10 cellular contexts compared by ENCODE assay signal in genomic region chr11:63802637-63803414, GRCh38. TPM values are rescaled to one million over a fixed set of nuclear protein-coding genes. Genes with fewer than 3 reads are reported as not detected.
A peak's percentile ranks its signal among the peaks of the same experiment; 100 is the strongest.
DNase-seq lines count a peak whose midpoint lies in the region; ATAC-seq, FAIRE-seq and TF ChIP-seq lines count a peak whose summit lies in the region.
"Had no signal": no experiment of that assay in that cellular context is flagged by ENCODE, and none has a peak within 500 bp of the region (broad histone marks: within the 10 kb centered on the region; RNA-seq: fewer than 3 reads in every experiment).

No MANE protein-coding gene starts in this region.

- no peak for TF ChIP-seq POLR2A in H54 (IDR thresholded peaks at IDR 0.05; ENCODE audit: low read depth, low read length)

- peaks cover 10% of the 10 kb centered on the region for H3K79me1 ChIP-seq in trophoblast cell (ENCODE audit: low read length)

- WGBS in trophoblast cell (ENCODE audit: extremely low coverage, insufficient coverage, insufficient read length): no CpG with 5 or more reads among the region's 10 CpGs

- no peaks in the 10 kb centered on the region for H3K4me1 Mint-ChIP-seq in stimulated activated memory B cell treated with anti-CD40 and anti-IgM and Interleukin-4, amounts not matched to agents 10 μg/mL and 1 μg/mL and 100 μg/mL, for 72 hours
- H3K4me1 Mint-ChIP-seq in Calu3 (ENCODE audit: low read depth, unreplicated experiment): peaks cover 16% of the 10 kb centered on the region

- peak overlapping the region; percentile 2 for H3K4me2 ChIP-seq in trophoblast cell (ENCODE audit: low read length)

- H3K14ac ChIP-seq in trophoblast cell (ENCODE audit: low read length): peak overlapping the region; percentile 55

- peak overlapping the region; percentile 68 for H2BK5ac ChIP-seq in trophoblast cell (ENCODE audit: low read depth, low read length, poor library complexity)

- no peak overlapping the region for H4K12ac ChIP-seq in trophoblast cell (ENCODE audit: low read depth, low read length)

- intact Hi-C loops in colonic mucosa (cut with DNase I): no loop called here
- intact Hi-C loops in Calu3 (cut with micrococcal nuclease; ENCODE audit: unreplicated experiment): no loop called here

- H3K4me3 ChIP-seq in colonic mucosa (no peak overlapping the region), trophoblast cell (ENCODE audit: low read depth, low read length) (no peak overlapping the region)

- H3K27ac ChIP-seq in colonic mucosa (peak overlapping the region; percentile 61), trophoblast cell (ENCODE audit: low read depth, low read length) (peak overlapping the region; percentile 75)

- no peak overlapping the region for H3K27ac Mint-ChIP-seq in stimulated activated memory B cell treated with anti-CD40 and anti-IgM and Interleukin-4, amounts not matched to agents 10 μg/mL and 1 μg/mL and 100 μg/mL, for 72 hours
- no peak overlapping the region for H3K27ac Mint-ChIP-seq in Calu3 (ENCODE audit: unreplicated experiment)

- H3K23ac ChIP-seq in trophoblast cell (ENCODE audit: low read length): no peak overlapping the region

- peaks cover 3% of the 10 kb centered on the region for H3K4me1 ChIP-seq in colonic mucosa
- H3K4me1 ChIP-seq in trophoblast cell (ENCODE audit: control insufficient read depth in 1 of 2, insufficient read depth in 2 of 2, low read length in 2 of 2): peaks cover 14 to 28% of the 10 kb centered on the region in 2 experiments

- no peaks in the 10 kb centered on the region for H3K36me3 Mint-ChIP-seq in stimulated activated memory B cell treated with anti-CD40 and anti-IgM and Interleukin-4, amounts not matched to agents 10 μg/mL and 1 μg/mL and 100 μg/mL, for 72 hours
- peaks cover 7% of the 10 kb centered on the region for H3K36me3 Mint-ChIP-seq in Calu3 (ENCODE audit: insufficient read depth, unreplicated experiment)

- H3K9me3 ChIP-seq in colonic mucosa: no peaks in the 10 kb centered on the region
- no peaks in the 10 kb centered on the region for H3K9me3 ChIP-seq in trophoblast cell (ENCODE audit: insufficient read depth, low read depth, low read length)

- no peaks in the 10 kb centered on the region for H3K9me3 Mint-ChIP-seq in stimulated activated memory B cell treated with anti-CD40 and anti-IgM and Interleukin-4, amounts not matched to agents 10 μg/mL and 1 μg/mL and 100 μg/mL, for 72 hours
- H3K9me3 Mint-ChIP-seq in Calu3 (ENCODE audit: low read depth, unreplicated experiment): no peaks in the 10 kb centered on the region

- CTCF ChIA-PET in Calu3 (lab: Charles Lee): no interaction called here

- H3K27me3 Mint-ChIP-seq in stimulated activated memory B cell treated with anti-CD40 and anti-IgM and Interleukin-4, amounts not matched to agents 10 μg/mL and 1 μg/mL and 100 μg/mL, for 72 hours: peaks cover 25% of the 10 kb centered on the region
- H3K27me3 Mint-ChIP-seq in Calu3 (ENCODE audit: unreplicated experiment): no peaks in the 10 kb centered on the region

- peak overlapping the region; percentile 11 for H4K91ac ChIP-seq in trophoblast cell (ENCODE audit: low read depth, low read length)

- H3K4ac ChIP-seq in trophoblast cell (ENCODE audit: low read depth, low read length): no peak overlapping the region

- TF ChIP-seq CTCF in colonic mucosa (IDR thresholded peaks at IDR 0.05) (no peak), Calu3 (IDR thresholded peaks at IDR 0.05; ENCODE audit: unreplicated experiment) (no peak)

- BruUV-seq in Calu3 (replicated peaks; lab: Mats Ljungman, UMichigan): no TSS peak

- ATAC-seq in GM19324 (IDR thresholded peaks at IDR 0.05; ENCODE audit: low FRiP score, unreplicated experiment): no peak
- ATAC-seq in stimulated activated memory B cell treated with anti-CD40 and anti-IgM and Interleukin-4, amounts not matched to agents 10 μg/mL and 1 μg/mL and 100 μg/mL, for 72 hours: no peak

- no peaks in the 10 kb centered on the region for H3K27me3 ChIP-seq in colonic mucosa
- no peaks in the 10 kb centered on the region for H3K27me3 ChIP-seq in trophoblast cell (ENCODE audit: insufficient read depth, low read length)

- H3K9ac ChIP-seq in colonic mucosa (ENCODE audit: low read depth in 2 of 2, low read length in 2 of 2) (no peak overlapping the region), trophoblast cell (ENCODE audit: low read length) (no peak overlapping the region)

- peak overlapping the region; percentile 12 for H4K8ac ChIP-seq in trophoblast cell (ENCODE audit: low read depth, low read length)

- no peaks in the 10 kb centered on the region for H3K79me2 ChIP-seq in trophoblast cell (ENCODE audit: control insufficient read depth, insufficient read depth, low read length, poor library complexity)

- H2AFZ ChIP-seq in trophoblast cell (ENCODE audit: insufficient read depth, low read length, poor library complexity): no peak overlapping the region

- no peaks in the 10 kb centered on the region for H3K36me3 ChIP-seq in colonic mucosa
- H3K36me3 ChIP-seq in trophoblast cell (ENCODE audit: control insufficient read depth in 1 of 2, insufficient read depth in 2 of 2, low read length in 2 of 2): no peaks in the 10 kb centered on the region

- no peak overlapping the region for H2BK120ac ChIP-seq in trophoblast cell (ENCODE audit: insufficient read depth, low read length, poor library complexity)

- H2BK12ac ChIP-seq in trophoblast cell (ENCODE audit: low read length): peak overlapping the region; percentile 90

- no peak overlapping the region for H3K18ac ChIP-seq in trophoblast cell (ENCODE audit: low read length)

- no peak overlapping the region for H2AK5ac ChIP-seq in trophoblast cell (ENCODE audit: low read length)

- H3K4me3 Mint-ChIP-seq in stimulated activated memory B cell treated with anti-CD40 and anti-IgM and Interleukin-4, amounts not matched to agents 10 μg/mL and 1 μg/mL and 100 μg/mL, for 72 hours: no peak overlapping the region
- no peak overlapping the region for H3K4me3 Mint-ChIP-seq in Calu3 (ENCODE audit: low read depth, unreplicated experiment)

- FAIRE-seq in H54 (lab: Jason Lieb, UNC): no peak
- no peak for FAIRE-seq in GM19239 (lab: Jason Lieb, UNC)

- peak; percentile 58 for DNase-seq in H54 (ENCODE audit: insufficient read length, low spot score)
- DNase-seq in NCI-H2196 (lab: John Stamatoyannopoulos, UW; ENCODE audit: unreplicated experiment): peak; percentile 58
- peak; percentile 36 for DNase-seq in colonic mucosa
- DNase-seq in trophoblast cell: peak; percentile 58 to 75
- no peak for DNase-seq in GM19239 (ENCODE audit: insufficient read length, low spot score)
- DNase-seq in Calu3: no peak
- DNase-seq: activated CD4-positive, alpha-beta T cell treated with anti-CD3 and anti-CD28 coated beads, Interleukin-2, amount 50 U/mL, for 1 hour; NCI-H2107 had no signal

RNA-seq across cellular contexts. Expression of gene SPINDOC, which starts 10.4 kb away (rescaled TPM):
- 10 to 100 TPM in 1 of 2 donors, 1 to 10 TPM in 1; 9.3 to 11.8 TPM for total RNA-seq in colonic mucosa
- polyA plus RNA-seq in trophoblast cell (2013): 47.1 and 48.8 TPM in 2 replicates
- 47.1 and 53.8 TPM in 2 replicates for total RNA-seq in Calu3 (2022)

RNA-seq across cellular contexts. Expression of gene ZFTA, which starts 34.3 kb away (rescaled TPM):
- total RNA-seq in colonic mucosa (1 to 10 TPM; 4.8 to 7.0 TPM), Calu3 (2022) (12.1 and 13.0 TPM in 2 replicates)
- polyA plus RNA-seq in trophoblast cell (2013): 15.5 and 15.8 TPM in 2 replicates

RNA-seq across cellular contexts. Expression of gene MARK2, which starts 36.1 kb away (rescaled TPM):
- 10 to 100 TPM; 86.8 to 96.8 TPM for total RNA-seq in colonic mucosa
- polyA plus RNA-seq in trophoblast cell (2013): 67.3 and 70.2 TPM in 2 replicates
- total RNA-seq in Calu3 (2022): 63.1 and 71.2 TPM in 2 replicates

Comparison
In these comparisons a context has a peak if more than half of its experiments do, and no peak if none do; other contexts are left out.
1. DNase-seq: peak in H54 (single experiment), NCI-H2196 (single experiment), colonic mucosa (single experiment) and trophoblast cell (2 of 2); none in GM19239 (single experiment) and Calu3 (single experiment).